ENCODE assay signal across 8 cellular contexts in genomic region chr6:139028658-139029469, GRCh38. TPM values are rescaled to one million over a fixed set of nuclear protein-coding genes. Genes with fewer than 3 reads are reported as not detected.
A peak's percentile ranks its signal among the peaks of the same experiment; 100 is the strongest.
DNase-seq lines count a peak whose midpoint lies in the region; ATAC-seq and TF ChIP-seq lines count a peak whose summit lies in the region.

TSS of gene ABRACL (plus strand) at chr6:139028745. CDS start at chr6:139034161, 5,416 bp downstream.

- peaks cover 39% of the 10 kb centered on the region for H3K79me2 ChIP-seq in neural cell (replicated peaks; ENCODE audit: insufficient read depth, low read length)

- no peaks in the 10 kb centered on the region for H4K20me1 ChIP-seq in neural cell (ENCODE audit: insufficient read depth)

- ATAC-seq in GM21423 (IDR thresholded peaks at IDR 0.05; ENCODE audit: unreplicated experiment) = peak; percentile 62
- peak; percentile 81 for ATAC-seq in activated T-helper 17 cell treated with anti-CD3 and anti-CD28 coated beads, Interleukin-2, amount 50 U/mL, for 72 hours (replicated peaks)
- peak; percentile 85 for ATAC-seq in stimulated activated naive CD8-positive, alpha-beta T cell treated with anti-CD3 and anti-CD28 coated beads, Interleukin-15, amount 100 ng/mL, for 72 hours

- H3K27me3 ChIP-seq in HUES64 (ENCODE audit: insufficient read depth, low read length) (no peaks in the 10 kb centered on the region), neural cell (ENCODE audit: insufficient read depth, low read depth, low read length) (no peaks in the 10 kb centered on the region)

- H3K4me1 ChIP-seq in HUES64 (ENCODE audit: insufficient read depth, low read length) = peaks cover 34% of the 10 kb centered on the region

- H3K9me3 ChIP-seq in HUES64 (ENCODE audit: insufficient read depth, low read depth, low read length) (no peaks in the 10 kb centered on the region), neural cell (ENCODE audit: low read length) (no peaks in the 10 kb centered on the region)

- no peaks in the 10 kb centered on the region for H3K9me2 ChIP-seq in neural cell (ENCODE audit: insufficient read depth, low read length)

- H3K36me3 ChIP-seq in HUES64 (ENCODE audit: insufficient read depth, low read length) (peaks cover 8% of the 10 kb centered on the region), neural cell (ENCODE audit: insufficient read depth, low read length) (no peaks in the 10 kb centered on the region)

- WGBS in HUES64 = under 1% methylated on average over 77 of the region's 77 CpGs

- peak; percentile 54 for TF ChIP-seq EP300 in neural cell (conservative IDR thresholded peaks at IDR 0.05; ENCODE audit: poor library complexity, severe bottlenecking)

- peak within 1 kb of the TSS; percentile 81 for H2AFZ ChIP-seq in neural cell (ENCODE audit: low read depth, low read length)

- peaks cover 22% of the 10 kb centered on the region for H3K36me3 Mint-ChIP-seq in activated T-helper 17 cell treated with anti-CD3 and anti-CD28 coated beads, Interleukin-2, amount 50 U/mL, for 72 hours (ENCODE audit: low read depth)

- H3K27ac ChIP-seq in HUES64 (ENCODE audit: low read depth, low read length) (peak within 1 kb of the TSS; percentile 90), neural cell (ENCODE audit: low read length) (peak within 1 kb of the TSS; percentile 97)

- H3K9me3 Mint-ChIP-seq in activated T-helper 17 cell treated with anti-CD3 and anti-CD28 coated beads, Interleukin-2, amount 50 U/mL, for 72 hours = no peaks in the 10 kb centered on the region
- H3K9me3 Mint-ChIP-seq in stimulated activated naive CD8-positive, alpha-beta T cell treated with anti-CD3 and anti-CD28 coated beads, Interleukin-15, amount 100 ng/mL, for 72 hours = no peaks in the 10 kb centered on the region

- H3K4me2 ChIP-seq in neural cell (ENCODE audit: low read length) = peak within 1 kb of the TSS; percentile 83

- peak within 1 kb of the TSS; percentile 66 for H3K4me3 ChIP-seq in HUES64 (ENCODE audit: low read length)
- peak within 1 kb of the TSS; percentile 86 for H3K4me3 ChIP-seq in fibroblast of the aortic adventitia (ENCODE audit: low read depth, low read length)
- peak within 1 kb of the TSS; percentile 89 for H3K4me3 ChIP-seq in neural cell (ENCODE audit: low read length)

- no peaks in the 10 kb centered on the region for H3K27me3 Mint-ChIP-seq in activated T-helper 17 cell treated with anti-CD3 and anti-CD28 coated beads, Interleukin-2, amount 50 U/mL, for 72 hours
- H3K27me3 Mint-ChIP-seq in stimulated activated naive CD8-positive, alpha-beta T cell treated with anti-CD3 and anti-CD28 coated beads, Interleukin-15, amount 100 ng/mL, for 72 hours = no peaks in the 10 kb centered on the region

- peak; percentile 40 for TF ChIP-seq RAD21 in neural cell (conservative IDR thresholded peaks at IDR 0.05)

- H3K9ac ChIP-seq in HUES64 (ENCODE audit: low read depth, low read length) (peak within 1 kb of the TSS; percentile 97), neural cell (ENCODE audit: low read length) (peak within 1 kb of the TSS; percentile 98)

- peak within 1 kb of the TSS; percentile 91 for H3K27ac Mint-ChIP-seq in activated T-helper 17 cell treated with anti-CD3 and anti-CD28 coated beads, Interleukin-2, amount 50 U/mL, for 72 hours
- peak within 1 kb of the TSS; percentile 98 to 100 for H3K27ac Mint-ChIP-seq in stimulated activated naive CD8-positive, alpha-beta T cell treated with anti-CD3 and anti-CD28 coated beads, Interleukin-15, amount 100 ng/mL, for 72 hours

- TF ChIP-seq CTCF in fibroblast of the aortic adventitia (IDR thresholded peaks at IDR 0.05; ENCODE audit: insufficient read depth, low read length) = no peak
- no peak for TF ChIP-seq CTCF in neural cell (IDR thresholded peaks at IDR 0.05; ENCODE audit: poor library complexity, severe bottlenecking)

- no peak within 1 kb of the TSS for H3K4me3 Mint-ChIP-seq in activated T-helper 17 cell treated with anti-CD3 and anti-CD28 coated beads, Interleukin-2, amount 50 U/mL, for 72 hours
- peak within 1 kb of the TSS in 1 of 2 donors; percentile 91 for H3K4me3 Mint-ChIP-seq in stimulated activated naive CD8-positive, alpha-beta T cell treated with anti-CD3 and anti-CD28 coated beads, Interleukin-15, amount 100 ng/mL, for 72 hours

- DNase-seq in D341Med (ENCODE audit: low spot score) (peak; percentile 66), RPMI8226 (peak; percentile 67), fibroblast of the aortic adventitia (ENCODE audit: low read depth) (peak; percentile 58)
- peak; percentile 80 to 87 for DNase-seq in stimulated activated naive CD8-positive, alpha-beta T cell treated with anti-CD3 and anti-CD28 coated beads, Interleukin-15, amount 100 ng/mL, for 72 hours

- peaks cover 3% of the 10 kb centered on the region for H3F3A ChIP-seq in neural cell (ENCODE audit: insufficient read depth, low read length, poor library complexity, severe bottlenecking)

- peaks cover 18% of the 10 kb centered on the region for H3K4me1 Mint-ChIP-seq in activated T-helper 17 cell treated with anti-CD3 and anti-CD28 coated beads, Interleukin-2, amount 50 U/mL, for 72 hours
- H3K4me1 Mint-ChIP-seq in stimulated activated naive CD8-positive, alpha-beta T cell treated with anti-CD3 and anti-CD28 coated beads, Interleukin-15, amount 100 ng/mL, for 72 hours = peaks cover 25% of the 10 kb centered on the region

TF ChIP-seq in neural cell, 6 proteins besides CTCF, POLR2A, EP300 and RAD21:
- TF ChIP-seq POLR2AphosphoS5 (IDR thresholded peaks at IDR 0.05) (peak; percentile 83), REST (IDR thresholded peaks at IDR 0.05; ENCODE audit: borderline replicate concordance) (peak; percentile 97), SMC3 (conservative IDR thresholded peaks at IDR 0.05; ENCODE audit: poor library complexity) (peak; percentile 50), EZH2 (IDR thresholded peaks at IDR 0.05; ENCODE audit: borderline replicate concordance, insufficient read depth, low read length, poor library complexity, severe bottlenecking) (no peak), MXI1 (conservative IDR thresholded peaks at IDR 0.05; ENCODE audit: poor library complexity, severe bottlenecking) (peak; percentile 83), TAF1 (IDR thresholded peaks at IDR 0.05; ENCODE audit: low read depth) (peak; percentile 93)

RNA-seq across cellular contexts. Expression of gene ABRACL, which starts in this region (rescaled TPM):
- 140 TPM for polyA plus RNA-seq in HUES64 (2013, experiment 1 of 2)
- 144 TPM for polyA plus RNA-seq in HUES64 (2013, experiment 2 of 2)
- 100 to 1,000 TPM in 1 of 2 donors, 10 to 100 TPM in 1; 94.3 to 186 TPM for total RNA-seq in activated T-helper 17 cell treated with anti-CD3 and anti-CD28 coated beads, Interleukin-2, amount 50 U/mL, for 72 hours
- 15.8 and 32.2 TPM in 2 replicates for total RNA-seq in fibroblast of the aortic adventitia (ENCODE audit: low replicate concordance)
- 160 and 201 TPM in 2 replicates for polyA plus RNA-seq in neural cell
- 65.5 and 85.1 TPM in 2 replicates for polyA minus RNA-seq in neural cell

Comparison
In these comparisons a context has a peak if more than half of its experiments do, and no peak if none do; other contexts are left out.
1. Peak in every context shown above with its lines: DNase-seq, ATAC-seq, H3K4me3 ChIP-seq and H3K27ac ChIP-seq.